In the genomic region with DNA sequence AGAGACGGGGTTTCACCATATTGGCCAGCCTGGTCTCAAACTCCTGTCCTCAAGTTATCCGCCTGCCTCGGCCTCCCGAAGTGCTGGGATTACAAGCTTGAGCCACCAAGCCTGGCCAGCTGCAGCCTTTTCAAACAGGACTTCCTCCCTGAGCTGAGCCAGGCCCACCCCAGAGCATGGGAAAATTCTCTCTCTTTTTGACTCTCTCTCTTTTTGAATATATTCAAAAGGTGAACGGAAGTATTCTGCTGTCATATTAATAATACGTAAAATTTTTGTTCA, we compare ENCODE assay signal across 8 cellular contexts. TPM values are rescaled to one million over a fixed set of nuclear protein-coding genes. Genes with fewer than 3 reads are reported as not detected.
DNase-seq lines count a peak whose midpoint lies in the region; ATAC-seq and TF ChIP-seq lines count a peak whose summit lies in the region.

No MANE protein-coding gene starts in this region.

- 11 to 13% (median 13%) methylated on average over 6 of the region's 6 CpGs for WGBS in psoas muscle, 3 donors

- H3K4me3 ChIP-seq in GM12875 (ENCODE audit: low read depth, low read length) (peak overlapping the region; percentile 82), fibroblast of lung (replicated peaks in 1 of 4; ENCODE audit: control extremely low read depth in 1 of 4, insufficient read depth in 1 of 4, low read depth in 3 of 4, low read length in 4 of 4) (peak overlapping the region; percentile 28 to 89 (median 56)), psoas muscle (peak overlapping the region; percentile 89)

- H3K27ac ChIP-seq in fibroblast of lung (ENCODE audit: insufficient read depth, low read length) (no peak overlapping the region), psoas muscle (peak overlapping the region; percentile 96)

- peak overlapping the region; percentile 52 for H3K4me2 ChIP-seq in fibroblast of lung (ENCODE audit: extremely low read depth, insufficient read depth, low read length)

- DNase-seq in fibroblast of lung (ENCODE audit: low read depth in 2 of 2) (no peak), psoas muscle (no peak), NCI-H1694 treated with DMSO at 0.1 percent for 48 hours (lab: John Stamatoyannopoulos, UW) (no peak), HT-29 (ENCODE audit: low spot score) (no peak)
- DNase-seq in effector CD8-positive, alpha-beta T cell (lab: John Stamatoyannopoulos, UW) = no peak

- H3K79me2 ChIP-seq in fibroblast of lung (ENCODE audit: control insufficient read depth, insufficient read depth, low read length) = peaks cover 12% of the 10 kb centered on the region

- H3K9ac ChIP-seq in fibroblast of lung (ENCODE audit: insufficient read depth, low read length) = no peak overlapping the region

- H4K20me1 ChIP-seq in fibroblast of lung (ENCODE audit: control insufficient read depth, extremely low read depth, insufficient read depth, low read length) = no peaks in the 10 kb centered on the region

- ATAC-seq in SK-N-SH treated with all-trans-retinoic acid at 6 μM for 48 hours (peak; percentile 6; the same call in 2 of the 3 replicates), psoas muscle (peak in 1 of 4 donors; percentile 22), GM21576 (IDR thresholded peaks at IDR 0.05; ENCODE audit: unreplicated experiment) (no peak)

- intact Hi-C loops in psoas muscle (cut with DNase I) = loop anchor here in 1 of 2 donors (2.0 kb wide), 1 partner anchor 81 kb away; no protein-coding TSS in a partner anchor

- H3K36me3 ChIP-seq in fibroblast of lung (ENCODE audit: control insufficient read depth, insufficient read depth, low read length) (peaks cover 1% of the 10 kb centered on the region), psoas muscle (ENCODE audit: insufficient read depth in 1 of 2, low read depth in 1 of 2) (peaks cover 0 to 12% of the 10 kb centered on the region in 2 donors)

- TF ChIP-seq CTCF in GM12875 (IDR thresholded peaks at IDR 0.05; ENCODE audit: borderline replicate concordance, insufficient read depth, low read depth, low read length) (no peak), fibroblast of lung (conservative IDR thresholded peaks at IDR 0.05 in 1 of 2, IDR thresholded peaks at IDR 0.05 in 1 of 2; ENCODE audit: low read depth in 1 of 2, low read length in 2 of 2) (no peak), psoas muscle (IDR thresholded peaks at IDR 0.05) (no peak)

- H3K27me3 ChIP-seq in fibroblast of lung (ENCODE audit: control insufficient read depth, insufficient read depth, low read length) (no peaks in the 10 kb centered on the region), psoas muscle (ENCODE audit: insufficient read depth in 3 of 3, low read length in 2 of 3) (no peaks in the 10 kb centered on the region)

- no peaks in the 10 kb centered on the region for H3K9me3 ChIP-seq in fibroblast of lung (ENCODE audit: control insufficient read depth, insufficient read depth, low read depth, low read length)
- H3K9me3 ChIP-seq in psoas muscle = peaks cover 12% of the 10 kb centered on the region

- H2AFZ ChIP-seq in fibroblast of lung (ENCODE audit: low read length) = peak overlapping the region; percentile 81

- H3K4me1 ChIP-seq in fibroblast of lung (ENCODE audit: control insufficient read depth, extremely low read depth, insufficient read depth, low read length) (no peaks in the 10 kb centered on the region), psoas muscle (peaks cover 3% of the 10 kb centered on the region)

TF ChIP-seq in SK-N-SH treated with all-trans-retinoic acid at 6 μM for 48 hours, 23 proteins besides CTCF, POLR2A, EP300 and RAD21 (continues in another document):
- TF ChIP-seq PPARA (CRISPR knock-in tag; IDR thresholded peaks at IDR 0.05; ENCODE audit: borderline replicate concordance) (no peak), ZNF8 (CRISPR knock-in tag; IDR thresholded peaks at IDR 0.05) (no peak), CSDC2 (CRISPR knock-in tag; IDR thresholded peaks at IDR 0.05) (no peak), BACH2 (CRISPR knock-in tag; IDR thresholded peaks at IDR 0.05; ENCODE audit: borderline replicate concordance) (no peak), OSR1 (CRISPR knock-in tag; IDR thresholded peaks at IDR 0.05) (no peak), ZFP30 (CRISPR knock-in tag; IDR thresholded peaks at IDR 0.05) (no peak), ZFP3 (CRISPR knock-in tag; IDR thresholded peaks at IDR 0.05) (no peak), TCF4 (CRISPR knock-in tag; IDR thresholded peaks at IDR 0.05; ENCODE audit: borderline replicate concordance) (no peak), ESRRG (CRISPR knock-in tag; IDR thresholded peaks at IDR 0.05) (no peak)
- TF ChIP-seq, protein P1, sequence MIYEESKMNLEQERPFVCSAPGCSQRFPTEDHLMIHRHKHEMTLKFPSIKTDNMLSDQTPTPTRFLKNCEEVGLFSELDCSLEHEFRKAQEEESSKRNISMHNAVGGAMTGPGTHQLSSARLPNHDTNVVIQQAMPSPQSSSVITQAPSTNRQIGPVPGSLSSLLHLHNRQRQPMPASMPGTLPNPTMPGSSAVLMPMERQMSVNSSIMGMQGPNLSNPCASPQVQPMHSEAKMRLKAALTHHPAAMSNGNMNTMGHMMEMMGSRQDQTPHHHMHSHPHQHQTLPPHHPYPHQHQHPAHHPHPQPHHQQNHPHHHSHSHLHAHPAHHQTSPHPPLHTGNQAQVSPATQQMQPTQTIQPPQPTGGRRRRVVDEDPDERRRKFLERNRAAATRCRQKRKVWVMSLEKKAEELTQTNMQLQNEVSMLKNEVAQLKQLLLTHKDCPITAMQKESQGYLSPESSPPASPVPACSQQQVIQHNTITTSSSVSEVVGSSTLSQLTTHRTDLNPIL (CRISPR knock-in tag; IDR thresholded peaks at IDR 0.05; ENCODE audit: low read depth) = no peak
- TF ChIP-seq, protein P2, sequence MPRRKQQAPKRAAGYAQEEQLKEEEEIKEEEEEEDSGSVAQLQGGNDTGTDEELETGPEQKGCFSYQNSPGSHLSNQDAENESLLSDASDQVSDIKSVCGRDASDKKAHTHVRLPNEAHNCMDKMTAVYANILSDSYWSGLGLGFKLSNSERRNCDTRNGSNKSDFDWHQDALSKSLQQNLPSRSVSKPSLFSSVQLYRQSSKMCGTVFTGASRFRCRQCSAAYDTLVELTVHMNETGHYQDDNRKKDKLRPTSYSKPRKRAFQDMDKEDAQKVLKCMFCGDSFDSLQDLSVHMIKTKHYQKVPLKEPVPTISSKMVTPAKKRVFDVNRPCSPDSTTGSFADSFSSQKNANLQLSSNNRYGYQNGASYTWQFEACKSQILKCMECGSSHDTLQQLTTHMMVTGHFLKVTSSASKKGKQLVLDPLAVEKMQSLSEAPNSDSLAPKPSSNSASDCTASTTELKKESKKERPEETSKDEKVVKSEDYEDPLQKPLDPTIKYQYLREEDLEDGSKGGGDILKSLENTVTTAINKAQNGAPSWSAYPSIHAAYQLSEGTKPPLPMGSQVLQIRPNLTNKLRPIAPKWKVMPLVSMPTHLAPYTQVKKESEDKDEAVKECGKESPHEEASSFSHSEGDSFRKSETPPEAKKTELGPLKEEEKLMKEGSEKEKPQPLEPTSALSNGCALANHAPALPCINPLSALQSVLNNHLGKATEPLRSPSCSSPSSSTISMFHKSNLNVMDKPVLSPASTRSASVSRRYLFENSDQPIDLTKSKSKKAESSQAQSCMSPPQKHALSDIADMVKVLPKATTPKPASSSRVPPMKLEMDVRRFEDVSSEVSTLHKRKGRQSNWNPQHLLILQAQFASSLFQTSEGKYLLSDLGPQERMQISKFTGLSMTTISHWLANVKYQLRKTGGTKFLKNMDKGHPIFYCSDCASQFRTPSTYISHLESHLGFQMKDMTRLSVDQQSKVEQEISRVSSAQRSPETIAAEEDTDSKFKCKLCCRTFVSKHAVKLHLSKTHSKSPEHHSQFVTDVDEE (CRISPR knock-in tag; IDR thresholded peaks at IDR 0.05) = no peak
- TF ChIP-seq, protein P3, sequence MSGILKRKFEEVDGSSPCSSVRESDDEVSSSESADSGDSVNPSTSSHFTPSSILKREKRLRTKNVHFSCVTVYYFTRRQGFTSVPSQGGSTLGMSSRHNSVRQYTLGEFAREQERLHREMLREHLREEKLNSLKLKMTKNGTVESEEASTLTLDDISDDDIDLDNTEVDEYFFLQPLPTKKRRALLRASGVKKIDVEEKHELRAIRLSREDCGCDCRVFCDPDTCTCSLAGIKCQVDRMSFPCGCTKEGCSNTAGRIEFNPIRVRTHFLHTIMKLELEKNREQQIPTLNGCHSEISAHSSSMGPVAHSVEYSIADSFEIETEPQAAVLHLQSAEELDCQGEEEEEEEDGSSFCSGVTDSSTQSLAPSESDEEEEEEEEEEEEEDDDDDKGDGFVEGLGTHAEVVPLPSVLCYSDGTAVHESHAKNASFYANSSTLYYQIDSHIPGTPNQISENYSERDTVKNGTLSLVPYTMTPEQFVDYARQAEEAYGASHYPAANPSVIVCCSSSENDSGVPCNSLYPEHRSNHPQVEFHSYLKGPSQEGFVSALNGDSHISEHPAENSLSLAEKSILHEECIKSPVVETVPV (CRISPR knock-in tag; IDR thresholded peaks at IDR 0.05) = no peak
- TF ChIP-seq, protein P4, sequence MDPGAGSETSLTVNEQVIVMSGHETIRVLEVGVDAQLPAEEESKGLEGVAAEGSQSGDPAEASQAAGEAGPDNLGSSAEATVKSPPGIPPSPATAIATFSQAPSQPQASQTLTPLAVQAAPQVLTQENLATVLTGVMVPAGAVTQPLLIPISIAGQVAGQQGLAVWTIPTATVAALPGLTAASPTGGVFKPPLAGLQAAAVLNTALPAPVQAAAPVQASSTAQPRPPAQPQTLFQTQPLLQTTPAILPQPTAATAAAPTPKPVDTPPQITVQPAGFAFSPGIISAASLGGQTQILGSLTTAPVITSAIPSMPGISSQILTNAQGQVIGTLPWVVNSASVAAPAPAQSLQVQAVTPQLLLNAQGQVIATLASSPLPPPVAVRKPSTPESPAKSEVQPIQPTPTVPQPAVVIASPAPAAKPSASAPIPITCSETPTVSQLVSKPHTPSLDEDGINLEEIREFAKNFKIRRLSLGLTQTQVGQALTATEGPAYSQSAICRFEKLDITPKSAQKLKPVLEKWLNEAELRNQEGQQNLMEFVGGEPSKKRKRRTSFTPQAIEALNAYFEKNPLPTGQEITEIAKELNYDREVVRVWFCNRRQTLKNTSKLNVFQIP (CRISPR knock-in tag; IDR thresholded peaks at IDR 0.05; ENCODE audit: borderline replicate concordance, low read depth) = no peak

RNA-seq across cellular contexts. Expression of a gene that starts 0.5 kb away (rescaled TPM):
- 11.0 and 16.5 TPM in 2 replicates for total RNA-seq in fibroblast of lung
- 7.6 and 9.6 TPM in 2 replicates for polyA plus RNA-seq in fibroblast of lung
- 6.0 and 6.6 TPM in 2 replicates for polyA plus RNA-seq in fibroblast of lung (2012)
- 5.2 and 15.4 TPM in 2 replicates for polyA minus RNA-seq in fibroblast of lung (ENCODE audit: low replicate concordance)
- 10 to 100 TPM in 1 of 4 donors, 1 to 10 TPM in 3; 6.8 to 12.5 (median 8.7) TPM for total RNA-seq in psoas muscle
- polyA plus RNA-seq in psoas muscle = 1 to 10 TPM; 2.4 to 8.7 (median 2.7) TPM
- 1.8 and 2.3 TPM in 2 replicates for total RNA-seq in HT-29 (2014; rRNA removed; shearing (Covaris generic))

RNA-seq across cellular contexts. Expression of a gene that starts 43.6 kb away (rescaled TPM):
- total RNA-seq in fibroblast of lung (3.3 and 5.6 TPM in 2 replicates), psoas muscle (10 to 100 TPM in 1 of 4 donors, 1 to 10 TPM in 3; 4.5 to 10.9 (median 6.5) TPM)
- polyA plus RNA-seq in fibroblast of lung (3.2 and 3.4 TPM in 2 replicates), psoas muscle (10 to 100 TPM in 1 of 3 donors, 1 to 10 TPM in 2; 1.5 to 13.5 (median 4.2) TPM)
- polyA plus RNA-seq in fibroblast of lung (2012) = 1.8 and 2.1 TPM in 2 replicates
- polyA minus RNA-seq in fibroblast of lung (ENCODE audit: low replicate concordance) = 0.59 and 0.82 TPM in 2 replicates
- 0.05 and 0.16 TPM in 2 replicates for total RNA-seq in HT-29 (2014; rRNA removed; shearing (Covaris generic))
